1 cellular context compared by ENCODE assay signal in the genomic region with DNA sequence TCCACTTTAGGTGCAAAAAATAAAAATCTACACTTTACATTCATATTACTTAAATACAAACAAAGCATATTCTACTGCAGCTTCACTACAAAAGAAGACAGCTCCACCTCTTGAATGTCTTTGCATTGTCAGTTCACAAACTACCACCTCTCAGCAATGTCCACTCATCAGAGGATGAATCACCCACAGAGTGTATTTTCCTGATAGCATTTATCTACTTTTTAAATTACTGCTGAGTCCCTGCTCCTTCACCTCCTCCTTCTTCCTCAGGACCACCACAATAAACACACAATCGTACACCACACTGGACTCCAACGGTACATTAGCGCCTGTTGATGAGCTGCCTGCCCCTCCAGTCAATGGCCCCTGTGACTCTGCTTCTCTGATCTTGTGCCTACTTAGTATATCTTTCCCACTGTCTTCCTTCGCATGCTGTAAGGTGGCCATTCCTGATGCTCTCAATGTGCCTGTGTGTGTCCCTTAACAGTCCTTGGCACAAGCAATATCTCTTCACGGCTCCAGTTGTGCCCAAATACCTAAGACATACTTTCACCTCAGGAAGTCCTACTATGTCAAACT.
A peak's percentile ranks its signal among the peaks of the same experiment; 100 is the strongest.
TF ChIP-seq lines count a peak whose summit lies in the region.

No MANE protein-coding gene starts in this region.

TF ChIP-seq in K562, 482 proteins besides CTCF, POLR2A, EP300 and RAD21 (continued from another document and continues in another):
- TF ChIP-seq, protein P1, sequence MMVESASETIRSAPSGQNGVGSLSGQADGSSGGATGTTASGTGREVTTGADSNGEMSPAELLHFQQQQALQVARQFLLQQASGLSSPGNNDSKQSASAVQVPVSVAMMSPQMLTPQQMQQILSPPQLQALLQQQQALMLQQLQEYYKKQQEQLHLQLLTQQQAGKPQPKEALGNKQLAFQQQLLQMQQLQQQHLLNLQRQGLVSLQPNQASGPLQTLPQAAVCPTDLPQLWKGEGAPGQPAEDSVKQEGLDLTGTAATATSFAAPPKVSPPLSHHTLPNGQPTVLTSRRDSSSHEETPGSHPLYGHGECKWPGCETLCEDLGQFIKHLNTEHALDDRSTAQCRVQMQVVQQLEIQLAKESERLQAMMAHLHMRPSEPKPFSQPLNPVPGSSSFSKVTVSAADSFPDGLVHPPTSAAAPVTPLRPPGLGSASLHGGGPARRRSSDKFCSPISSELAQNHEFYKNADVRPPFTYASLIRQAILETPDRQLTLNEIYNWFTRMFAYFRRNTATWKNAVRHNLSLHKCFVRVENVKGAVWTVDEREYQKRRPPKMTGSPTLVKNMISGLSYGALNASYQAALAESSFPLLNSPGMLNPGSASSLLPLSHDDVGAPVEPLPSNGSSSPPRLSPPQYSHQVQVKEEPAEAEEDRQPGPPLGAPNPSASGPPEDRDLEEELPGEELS (CRISPR knock-in tag; IDR thresholded peaks at IDR 0.05; ENCODE audit: borderline replicate concordance): no peak
- TF ChIP-seq MBD1 (CRISPR knock-in tag; IDR thresholded peaks at IDR 0.05) (no peak), HDAC2 (IDR thresholded peaks at IDR 0.05) (no peak), SMC3 (conservative IDR thresholded peaks at IDR 0.05; ENCODE audit: insufficient read depth, low read depth, low read length) (no peak), MYBL2 (IDR thresholded peaks at IDR 0.05; ENCODE audit: low read depth) (no peak; the same call in 1 of the 2 replicates), MYBL2 (CRISPR knock-in tag; IDR thresholded peaks at IDR 0.05; ENCODE audit: borderline replicate concordance) (no peak), PHTF2 (CRISPR knock-in tag; IDR thresholded peaks at IDR 0.05) (no peak), RBM14 (IDR thresholded peaks at IDR 0.05; ENCODE audit: borderline replicate concordance, insufficient read depth, low read depth, low read length) (no peak), OTX1 (CRISPR knock-in tag; IDR thresholded peaks at IDR 0.05) (no peak), PHB (CRISPR knock-in tag; IDR thresholded peaks at IDR 0.05) (no peak), HNRNPLL (IDR thresholded peaks at IDR 0.05; ENCODE audit: low read depth, low read length, poor library complexity, severe bottlenecking) (no peak), BRD9 (IDR thresholded peaks at IDR 0.05; ENCODE audit: low read depth, partially characterized antibody) (no peak), EHMT2 (IDR thresholded peaks at IDR 0.05) (peak; percentile 73), ZNF717 (CRISPR knock-in tag; IDR thresholded peaks at IDR 0.05) (no peak), ILK (tag; IDR thresholded peaks at IDR 0.05; ENCODE audit: borderline replicate concordance, low read depth) (no peak), CGGBP1 (CRISPR knock-in tag; IDR thresholded peaks at IDR 0.05) (no peak), BDP1 (IDR thresholded peaks at IDR 0.05; ENCODE audit: insufficient read depth, insufficient read length) (no peak), ZBTB17 (CRISPR knock-in tag; IDR thresholded peaks at IDR 0.05) (no peak), KHSRP (IDR thresholded peaks at IDR 0.05) (no peak), SMAD4 (CRISPR knock-in tag; conservative IDR thresholded peaks at IDR 0.05) (no peak), ZKSCAN1 (IDR thresholded peaks at IDR 0.05; ENCODE audit: low read depth, low read length) (no peak), KAT2B (IDR thresholded peaks at IDR 0.05; ENCODE audit: low read depth, low read length) (no peak), TAF9B (IDR thresholded peaks at IDR 0.05; ENCODE audit: partially characterized antibody) (no peak), JUN (IDR thresholded peaks at IDR 0.05; ENCODE audit: borderline replicate concordance, low read depth, low read length) (peak; percentile 92), JUN (CRISPR knock-in tag; IDR thresholded peaks at IDR 0.05; ENCODE audit: borderline replicate concordance) (no peak), ZNF146 (CRISPR knock-in tag; IDR thresholded peaks at IDR 0.05; ENCODE audit: unreplicated experiment) (no peak), KAT7 (CRISPR knock-in tag; IDR thresholded peaks at IDR 0.05; ENCODE audit: borderline replicate concordance) (no peak), ELK1 (CRISPR knock-in tag; IDR thresholded peaks at IDR 0.05) (no peak), SIN3A (IDR thresholded peaks at IDR 0.05; ENCODE audit: borderline replicate concordance in 2 of 2, control insufficient read depth in 1 of 2, low read depth in 2 of 2, low read length in 2 of 2) (no peak), CREM (IDR thresholded peaks at IDR 0.05; ENCODE audit: low read depth) (no peak), STAT5B (CRISPR knock-in tag; IDR thresholded peaks at IDR 0.05) (no peak), U2AF2 (optimal IDR thresholded peaks at IDR 0.05; ENCODE audit: low read depth, low read length) (no peak), RBM15 (IDR thresholded peaks at IDR 0.05; ENCODE audit: insufficient read depth, low read length) (no peak), ZNF274 (IDR thresholded peaks at IDR 0.05; ENCODE audit: borderline replicate concordance, low read depth, low read length) (no peak)
- TF ChIP-seq, protein P2, sequence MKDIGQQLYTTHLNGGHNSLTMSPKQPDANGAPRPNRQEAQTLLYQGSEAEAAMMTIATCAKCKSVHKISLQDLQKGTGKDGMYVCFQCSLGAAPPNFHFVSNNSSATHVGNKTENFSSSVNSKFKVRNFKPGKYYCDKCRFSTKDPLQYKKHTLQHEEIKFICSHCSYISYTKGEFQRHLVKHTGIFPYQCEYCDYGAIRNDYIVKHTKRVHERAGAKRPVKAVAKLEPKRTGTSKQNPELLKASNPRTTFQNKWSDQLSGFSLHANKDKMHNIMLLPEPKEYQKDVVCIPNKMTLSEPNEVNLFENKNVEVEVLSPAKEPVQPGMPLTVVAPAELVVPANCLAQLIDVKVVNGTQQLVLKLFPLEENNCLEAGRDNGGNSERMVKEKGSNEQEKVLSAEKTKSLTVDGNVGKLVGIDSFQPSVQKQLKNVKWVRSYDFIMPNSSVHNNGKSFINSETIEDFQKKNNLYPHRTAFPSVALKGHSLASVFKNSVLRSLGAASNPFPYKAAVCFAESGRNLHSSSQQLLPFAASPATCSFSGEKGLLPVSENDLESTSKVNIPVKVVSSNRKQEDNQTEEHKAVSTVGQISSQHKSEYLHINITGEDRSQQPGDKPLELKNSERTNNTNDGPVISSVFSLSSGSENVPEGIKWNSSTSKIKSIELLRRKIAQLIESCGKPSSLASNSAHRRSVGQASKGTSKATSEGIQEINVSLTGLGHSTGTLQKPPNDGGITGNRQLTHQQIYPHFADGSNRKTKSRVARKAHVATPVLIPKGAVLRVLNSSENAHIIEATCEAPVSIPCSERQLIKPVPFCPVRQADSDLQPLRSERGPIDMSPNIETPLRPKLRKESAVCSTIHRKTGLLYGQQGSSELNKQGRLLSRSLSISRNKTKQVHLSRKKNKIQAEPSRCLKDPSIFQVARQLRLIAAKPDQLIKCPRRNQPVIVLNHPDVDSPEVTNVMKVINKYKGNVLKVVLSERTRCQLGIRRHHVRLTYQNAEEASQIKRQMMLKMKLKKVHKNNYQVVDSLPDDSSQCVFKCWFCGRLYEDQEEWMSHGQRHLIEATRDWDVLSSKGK (CRISPR knock-in tag; IDR thresholded peaks at IDR 0.05): no peak
- TF ChIP-seq, protein P3, sequence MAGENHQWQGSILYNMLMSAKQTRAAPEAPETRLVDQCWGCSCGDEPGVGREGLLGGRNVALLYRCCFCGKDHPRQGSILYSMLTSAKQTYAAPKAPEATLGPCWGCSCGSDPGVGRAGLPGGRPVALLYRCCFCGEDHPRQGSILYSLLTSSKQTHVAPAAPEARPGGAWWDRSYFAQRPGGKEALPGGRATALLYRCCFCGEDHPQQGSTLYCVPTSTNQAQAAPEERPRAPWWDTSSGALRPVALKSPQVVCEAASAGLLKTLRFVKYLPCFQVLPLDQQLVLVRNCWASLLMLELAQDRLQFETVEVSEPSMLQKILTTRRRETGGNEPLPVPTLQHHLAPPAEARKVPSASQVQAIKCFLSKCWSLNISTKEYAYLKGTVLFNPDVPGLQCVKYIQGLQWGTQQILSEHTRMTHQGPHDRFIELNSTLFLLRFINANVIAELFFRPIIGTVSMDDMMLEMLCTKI (IDR thresholded peaks at IDR 0.05; ENCODE audit: partially characterized antibody): no peak
- TF ChIP-seq, protein P4, sequence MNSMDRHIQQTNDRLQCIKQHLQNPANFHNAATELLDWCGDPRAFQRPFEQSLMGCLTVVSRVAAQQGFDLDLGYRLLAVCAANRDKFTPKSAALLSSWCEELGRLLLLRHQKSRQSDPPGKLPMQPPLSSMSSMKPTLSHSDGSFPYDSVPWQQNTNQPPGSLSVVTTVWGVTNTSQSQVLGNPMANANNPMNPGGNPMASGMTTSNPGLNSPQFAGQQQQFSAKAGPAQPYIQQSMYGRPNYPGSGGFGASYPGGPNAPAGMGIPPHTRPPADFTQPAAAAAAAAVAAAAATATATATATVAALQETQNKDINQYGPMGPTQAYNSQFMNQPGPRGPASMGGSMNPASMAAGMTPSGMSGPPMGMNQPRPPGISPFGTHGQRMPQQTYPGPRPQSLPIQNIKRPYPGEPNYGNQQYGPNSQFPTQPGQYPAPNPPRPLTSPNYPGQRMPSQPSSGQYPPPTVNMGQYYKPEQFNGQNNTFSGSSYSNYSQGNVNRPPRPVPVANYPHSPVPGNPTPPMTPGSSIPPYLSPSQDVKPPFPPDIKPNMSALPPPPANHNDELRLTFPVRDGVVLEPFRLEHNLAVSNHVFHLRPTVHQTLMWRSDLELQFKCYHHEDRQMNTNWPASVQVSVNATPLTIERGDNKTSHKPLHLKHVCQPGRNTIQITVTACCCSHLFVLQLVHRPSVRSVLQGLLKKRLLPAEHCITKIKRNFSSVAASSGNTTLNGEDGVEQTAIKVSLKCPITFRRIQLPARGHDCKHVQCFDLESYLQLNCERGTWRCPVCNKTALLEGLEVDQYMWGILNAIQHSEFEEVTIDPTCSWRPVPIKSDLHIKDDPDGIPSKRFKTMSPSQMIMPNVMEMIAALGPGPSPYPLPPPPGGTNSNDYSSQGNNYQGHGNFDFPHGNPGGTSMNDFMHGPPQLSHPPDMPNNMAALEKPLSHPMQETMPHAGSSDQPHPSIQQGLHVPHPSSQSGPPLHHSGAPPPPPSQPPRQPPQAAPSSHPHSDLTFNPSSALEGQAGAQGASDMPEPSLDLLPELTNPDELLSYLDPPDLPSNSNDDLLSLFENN (IDR thresholded peaks at IDR 0.05; ENCODE audit: low read depth in 2 of 2, low read length in 2 of 2): peak in 1 of 2 experiments; percentile 62; a peak in 1 of 4 replicates
- TF ChIP-seq, protein P5, sequence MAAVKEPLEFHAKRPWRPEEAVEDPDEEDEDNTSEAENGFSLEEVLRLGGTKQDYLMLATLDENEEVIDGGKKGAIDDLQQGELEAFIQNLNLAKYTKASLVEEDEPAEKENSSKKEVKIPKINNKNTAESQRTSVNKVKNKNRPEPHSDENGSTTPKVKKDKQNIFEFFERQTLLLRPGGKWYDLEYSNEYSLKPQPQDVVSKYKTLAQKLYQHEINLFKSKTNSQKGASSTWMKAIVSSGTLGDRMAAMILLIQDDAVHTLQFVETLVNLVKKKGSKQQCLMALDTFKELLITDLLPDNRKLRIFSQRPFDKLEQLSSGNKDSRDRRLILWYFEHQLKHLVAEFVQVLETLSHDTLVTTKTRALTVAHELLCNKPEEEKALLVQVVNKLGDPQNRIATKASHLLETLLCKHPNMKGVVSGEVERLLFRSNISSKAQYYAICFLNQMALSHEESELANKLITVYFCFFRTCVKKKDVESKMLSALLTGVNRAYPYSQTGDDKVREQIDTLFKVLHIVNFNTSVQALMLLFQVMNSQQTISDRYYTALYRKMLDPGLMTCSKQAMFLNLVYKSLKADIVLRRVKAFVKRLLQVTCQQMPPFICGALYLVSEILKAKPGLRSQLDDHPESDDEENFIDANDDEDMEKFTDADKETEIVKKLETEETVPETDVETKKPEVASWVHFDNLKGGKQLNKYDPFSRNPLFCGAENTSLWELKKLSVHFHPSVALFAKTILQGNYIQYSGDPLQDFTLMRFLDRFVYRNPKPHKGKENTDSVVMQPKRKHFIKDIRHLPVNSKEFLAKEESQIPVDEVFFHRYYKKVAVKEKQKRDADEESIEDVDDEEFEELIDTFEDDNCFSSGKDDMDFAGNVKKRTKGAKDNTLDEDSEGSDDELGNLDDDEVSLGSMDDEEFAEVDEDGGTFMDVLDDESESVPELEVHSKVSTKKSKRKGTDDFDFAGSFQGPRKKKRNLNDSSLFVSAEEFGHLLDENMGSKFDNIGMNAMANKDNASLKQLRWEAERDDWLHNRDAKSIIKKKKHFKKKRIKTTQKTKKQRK (IDR thresholded peaks at IDR 0.05; ENCODE audit: borderline replicate concordance, low read depth, low read length): no peak
